In genomic region chr19:4065430-4066175, GRCh38 we compare ENCODE assay signal across 8 cellular contexts. TPM values are rescaled to one million over a fixed set of nuclear protein-coding genes. Genes with fewer than 3 reads are reported as not detected.
A peak's percentile ranks its signal among the peaks of the same experiment; 100 is the strongest.
DNase-seq lines count a peak whose midpoint lies in the region; ATAC-seq, FAIRE-seq and TF ChIP-seq lines count a peak whose summit lies in the region.

No MANE protein-coding gene starts in this region.

- no peak for TF ChIP-seq CTCF in BE2C (IDR thresholded peaks at IDR 0.05; ENCODE audit: low read depth, low read length)

- H3K27me3 Mint-ChIP-seq in activated CD4-positive, alpha-beta T cell treated with anti-CD3 and anti-CD28 coated beads for 36 hours, result no peaks in the 10 kb centered on the region

- H3K4me3 ChIP-seq in BE2C (ENCODE audit: low read depth, low read length), result peak overlapping the region; percentile 69; the same call in 1 of the 2 replicates

- DNase-seq in BE2C, result peak; percentile 98
- DNase-seq in GM19239 (ENCODE audit: insufficient read length, low spot score), result peak; percentile 100
- peak; percentile 97 for DNase-seq in NCI-H510A (lab: John Stamatoyannopoulos, UW)
- peak; percentile 99 for DNase-seq in activated CD4-positive, alpha-beta T cell treated with anti-CD3 and anti-CD28 coated beads for 36 hours
- peak; percentile 100 for DNase-seq in cerebellum (ENCODE audit: low spot score)
- DNase-seq in left colon, result peak; percentile 96 to 97
- DNase-seq in stimulated activated CD4-positive, alpha-beta T cell treated with anti-CD3 and anti-CD28 coated beads, Interleukin-2, amount 100 ng/mL, for 4 hours (ENCODE audit: low read depth), result peak; percentile 96

- no peaks in the 10 kb centered on the region for H3K9me3 Mint-ChIP-seq in activated CD4-positive, alpha-beta T cell treated with anti-CD3 and anti-CD28 coated beads for 36 hours (ENCODE audit: low read depth)

- H3K9me3 ChIP-seq in BE2C, result no peaks in the 10 kb centered on the region

- CTCF ChIA-PET in activated CD4-positive, alpha-beta T cell treated with anti-CD3 and anti-CD28 coated beads for 36 hours (lab: Charles Lee), result no interaction called here

- no peak overlapping the region for H3K27ac Mint-ChIP-seq in activated CD4-positive, alpha-beta T cell treated with anti-CD3 and anti-CD28 coated beads for 36 hours

- intact Hi-C loops in activated CD4-positive, alpha-beta T cell treated with anti-CD3 and anti-CD28 coated beads for 36 hours (cut with DNase I, micrococcal nuclease), result loop anchor here (1.0 to 5.0 kb wide), 28 partner anchors 42 to 1837 kb away; partner anchors contain the start of genes EEF2 (in 2 of the 2), MAP2K2 (in 2 of the 2), ANKRD24 (in 1 of the 2) and CACTIN (in 1 of the 2)
- intact Hi-C loops in left colon (cut with DNase I, micrococcal nuclease), result no loop called here

- no peaks in the 10 kb centered on the region for H3K27me3 ChIP-seq in BE2C

- FAIRE-seq in GM19239 (lab: Jason Lieb, UNC), result peak; percentile 98

- ATAC-seq in HG03432 (IDR thresholded peaks at IDR 0.05; ENCODE audit: unreplicated experiment) (peak; percentile 80), left colon (peak; percentile 45)
- peak; percentile 84 for ATAC-seq in activated CD4-positive, alpha-beta T cell treated with anti-CD3 and anti-CD28 coated beads for 36 hours

- peak overlapping the region; percentile 71 for H3K4me3 Mint-ChIP-seq in activated CD4-positive, alpha-beta T cell treated with anti-CD3 and anti-CD28 coated beads for 36 hours

- H3K4me1 Mint-ChIP-seq in activated CD4-positive, alpha-beta T cell treated with anti-CD3 and anti-CD28 coated beads for 36 hours, result peaks cover 40% of the 10 kb centered on the region

- H3K36me3 Mint-ChIP-seq in activated CD4-positive, alpha-beta T cell treated with anti-CD3 and anti-CD28 coated beads for 36 hours (ENCODE audit: low read depth), result peaks cover 5% of the 10 kb centered on the region

- H3K4me1 ChIP-seq in BE2C, result no peaks in the 10 kb centered on the region

- H3K36me3 ChIP-seq in BE2C, result peaks cover 26% of the 10 kb centered on the region

- POLR2A ChIA-PET in activated CD4-positive, alpha-beta T cell treated with anti-CD3 and anti-CD28 coated beads for 36 hours (lab: Charles Lee), result interaction anchor here (0.5 kb wide), 1 partner anchor 8 kb away, joined by 5 read pairs; no protein-coding TSS in a partner anchor

RNA-seq across cellular contexts. Expression of gene ZBTB7A, which starts 1.1 kb away (rescaled TPM):
- 17.1 TPM for polyA plus RNA-seq in BE2C (2012; ENCODE audit: insufficient read depth, insufficient read length, low read depth)
- total RNA-seq in activated CD4-positive, alpha-beta T cell treated with anti-CD3 and anti-CD28 coated beads for 36 hours, result 10 to 100 TPM; 24.0 to 26.4 TPM
- total RNA-seq in cerebellum (3.5 TPM), left colon (100 to 1,000 TPM; 110 to 124 TPM)

RNA-seq across cellular contexts. Expression of gene PIAS4, which starts 58.1 kb away (rescaled TPM):
- 105 TPM for polyA plus RNA-seq in BE2C (2012; ENCODE audit: insufficient read depth, insufficient read length, low read depth)
- total RNA-seq in activated CD4-positive, alpha-beta T cell treated with anti-CD3 and anti-CD28 coated beads for 36 hours, result 10 to 100 TPM; 23.0 to 37.3 TPM
- total RNA-seq in cerebellum, result 19.1 TPM
- 10 to 100 TPM; 25.1 to 27.7 TPM for total RNA-seq in left colon

RNA-seq across cellular contexts. Expression of gene MAP2K2, which starts 58.3 kb away (rescaled TPM):
- polyA plus RNA-seq in BE2C (2012; ENCODE audit: insufficient read depth, insufficient read length, low read depth), result 120 TPM
- 100 to 1,000 TPM; 108 to 133 TPM for total RNA-seq in activated CD4-positive, alpha-beta T cell treated with anti-CD3 and anti-CD28 coated beads for 36 hours
- total RNA-seq in cerebellum (51.0 TPM), left colon (100 to 1,000 TPM; 208 to 229 TPM)

Comparison
In these comparisons a context has a peak if more than half of its experiments do, and no peak if none do; other contexts are left out.
1. Peak in every context shown above with its lines: DNase-seq, ATAC-seq and H3K4me3 ChIP-seq.
2. RNA of gene ZBTB7A, which starts 1.1 kb away (total RNA-seq): 110 to 124 TPM in left colon; 24.0 to 26.4 TPM in activated CD4-positive, alpha-beta T cell treated with anti-CD3 and anti-CD28 coated beads for 36 hours and 3.5 TPM in cerebellum (single experiment); every median in the first group is over 4 times any median in the second.
3. intact Hi-C loops: an anchor here in activated CD4-positive, alpha-beta T cell treated with anti-CD3 and anti-CD28 coated beads for 36 hours (1.0 to 5.0 kb wide); none called in left colon.